2 cellular contexts compared by ENCODE assay signal in genomic region chr17:1386265-1386664, GRCh38.
TF ChIP-seq lines count a peak whose summit lies in the region.

No MANE protein-coding gene starts in this region.

TF ChIP-seq in GM23338, 12 proteins besides CTCF, POLR2A, EP300 and RAD21:
- TF ChIP-seq ETS1 (IDR thresholded peaks at IDR 0.05) (no peak), CREB1 (CRISPR knock-in tag; IDR thresholded peaks at IDR 0.05; ENCODE audit: low read depth) (no peak)

TF ChIP-seq in GM12878, 131 proteins besides CTCF, POLR2A, EP300 and RAD21:
- TF ChIP-seq REST (IDR thresholded peaks at IDR 0.05; ENCODE audit: low read depth, low read length) (no peak), JUNB (IDR thresholded peaks at IDR 0.05) (no peak), STAT1 (conservative IDR thresholded peaks at IDR 0.05) (no peak), MYC (IDR thresholded peaks at IDR 0.05; ENCODE audit: insufficient read depth, insufficient read length, insufficient replicate concordance, low read length, severe bottlenecking) (no peak), RAD51 (IDR thresholded peaks at IDR 0.05) (no peak), LARP7 (IDR thresholded peaks at IDR 0.05) (no peak), NRF1 (conservative IDR thresholded peaks at IDR 0.05; ENCODE audit: low read depth, low read length) (no peak), SMC3 (IDR thresholded peaks at IDR 0.05; ENCODE audit: borderline replicate concordance, low read length) (no peak), BMI1 (IDR thresholded peaks at IDR 0.05; ENCODE audit: borderline replicate concordance) (no peak), CUX1 (IDR thresholded peaks at IDR 0.05; ENCODE audit: insufficient replicate concordance, low read depth, low read length) (no peak), RFX5 (IDR thresholded peaks at IDR 0.05; ENCODE audit: low read depth, low read length) (no peak), SREBF2 (IDR thresholded peaks at IDR 0.05; ENCODE audit: low read length) (no peak), POU2F2 (IDR thresholded peaks at IDR 0.05; ENCODE audit: borderline replicate concordance, low read depth, low read length) (no peak), HDAC2 (IDR thresholded peaks at IDR 0.05) (no peak)
